8 cellular contexts compared by ENCODE assay signal in genomic region chr1:154961497-154962237, GRCh38. TPM values are rescaled to one million over a fixed set of nuclear protein-coding genes. Genes with fewer than 3 reads are reported as not detected.
A peak's percentile ranks its signal among the peaks of the same experiment; 100 is the strongest.
DNase-seq lines count a peak whose midpoint lies in the region; ATAC-seq and TF ChIP-seq lines count a peak whose summit lies in the region.

Gene PYGO2, minus strand, starts transcription at chr1:154961782. Its CDS starts 206 bp downstream, at chr1:154961576.

- peak; percentile 78 for DNase-seq in EH (ENCODE audit: low read depth)
- DNase-seq in SHP77 treated with DMSO at 0.1 percent for 48 hours (lab: John Stamatoyannopoulos, UW), result peak; percentile 88
- peak; percentile 76 for DNase-seq in activated gamma-delta T cell treated with Interleukin-2 at 50 U/mL for 16 hours
- peak in 1 of 2 donors; percentile 75 for DNase-seq in foreskin keratinocyte
- DNase-seq in superior temporal gyrus (ENCODE audit: extremely low spot score), result peak; percentile 77

- H3K4me3 ChIP-seq in neuron (ENCODE audit: low read length), result peak within 1 kb of the TSS; percentile 83

- no peaks in the 10 kb centered on the region for H3K27me3 ChIP-seq in foreskin keratinocyte
- no peaks in the 10 kb centered on the region for H3K27me3 ChIP-seq in neuron (ENCODE audit: insufficient read depth, low read length)

- peak within 1 kb of the TSS; percentile 64 for H2AFZ ChIP-seq in neuron (ENCODE audit: low read depth, low read length)

- ATAC-seq in GM21723 (IDR thresholded peaks at IDR 0.05; ENCODE audit: unreplicated experiment) (peak; percentile 74), foreskin keratinocyte (peak; percentile 76)

- H3K9me3 ChIP-seq in KOPT-K1 (ENCODE audit: insufficient read depth, low read length, poor library complexity, severe bottlenecking), result no peaks in the 10 kb centered on the region
- H3K9me3 ChIP-seq in neuron (ENCODE audit: low read length), result no peaks in the 10 kb centered on the region

- H3K36me3 ChIP-seq in KOPT-K1 (ENCODE audit: insufficient read depth, low read length) (peaks cover 63% of the 10 kb centered on the region), neuron (ENCODE audit: insufficient read depth, low read length) (peaks cover 47% of the 10 kb centered on the region)

- H3K4me1 ChIP-seq in foreskin keratinocyte, result no peaks in the 10 kb centered on the region
- peaks cover 32% of the 10 kb centered on the region for H3K4me1 ChIP-seq in neuron (ENCODE audit: insufficient read depth, low read length)

- H3K27ac ChIP-seq in KOPT-K1 (ENCODE audit: low read depth, low read length, poor library complexity, severe bottlenecking) (peak within 1 kb of the TSS; percentile 97), foreskin keratinocyte (peak within 1 kb of the TSS; percentile 91)

- TF ChIP-seq CTCF in foreskin keratinocyte (conservative IDR thresholded peaks at IDR 0.05), result peak; percentile 95

RNA-seq across cellular contexts. Expression of gene PYGO2, which starts in this region (rescaled TPM):
- total RNA-seq in foreskin keratinocyte, result 24.7 and 27.3 TPM in 2 replicates
- 17.1 and 19.4 TPM in 2 replicates for polyA plus RNA-seq in foreskin keratinocyte
